In genomic region chr11:125902927-125903752, GRCh38 we compare ENCODE assay signal across 8 cellular contexts. TPM values are rescaled to one million over a fixed set of nuclear protein-coding genes. Genes with fewer than 3 reads are reported as not detected.
DNase-seq lines count a peak whose midpoint lies in the region; ATAC-seq, FAIRE-seq and TF ChIP-seq lines count a peak whose summit lies in the region.

PUS3 (minus strand) TSS chr11:125903206; CDS start chr11:125896284, 6,922 bp downstream.

- H3K4me3 ChIP-seq in psoas muscle: peak within 1 kb of the TSS; percentile 87

- peaks cover 5 to 14% of the 10 kb centered on the region in 2 donors for H3K36me3 ChIP-seq in psoas muscle (ENCODE audit: insufficient read depth in 1 of 2, low read depth in 1 of 2)

- ATAC-seq in GM18498 (IDR thresholded peaks at IDR 0.05; ENCODE audit: unreplicated experiment): peak; percentile 98
- peak; percentile 97 for ATAC-seq in HG02885 (IDR thresholded peaks at IDR 0.05; ENCODE audit: poor library complexity, unreplicated experiment)
- ATAC-seq in T-helper 17 cell: peak; percentile 93
- ATAC-seq in left ventricle myocardium superior: peak; percentile 98
- peak; percentile 93 to 100 (median 98) for ATAC-seq in psoas muscle

- peak within 1 kb of the TSS; percentile 94 for H3K4me3 Mint-ChIP-seq in T-helper 17 cell

- peaks cover 24% of the 10 kb centered on the region for H3K4me1 Mint-ChIP-seq in T-helper 17 cell

- WGBS in psoas muscle, 3 donors: 1 to 2% (median 2%) methylated on average over 31 of the region's 31 CpGs

- H3K9me3 ChIP-seq in T-helper 17 cell (ENCODE audit: control insufficient read depth, low read length, poor library complexity, severe bottlenecking): peaks cover 3% of the 10 kb centered on the region
- H3K9me3 ChIP-seq in psoas muscle: no peaks in the 10 kb centered on the region

- peaks cover 4 to 28% (median 7%) of the 10 kb centered on the region in 3 donors for H3K27me3 ChIP-seq in psoas muscle (ENCODE audit: insufficient read depth in 3 of 3, low read length in 2 of 3)

- H3K27me3 Mint-ChIP-seq in T-helper 17 cell: peaks cover 34% of the 10 kb centered on the region

- peaks cover 10% of the 10 kb centered on the region for H3K4me1 ChIP-seq in psoas muscle

- no peaks in the 10 kb centered on the region for H3K36me3 Mint-ChIP-seq in T-helper 17 cell (ENCODE audit: low read depth)

- intact Hi-C loops in left ventricle myocardium superior (cut with micrococcal nuclease) (no loop called here), psoas muscle (cut with DNase I) (no loop called here)

- H3K27ac Mint-ChIP-seq in T-helper 17 cell: peak within 1 kb of the TSS; percentile 89

- TF ChIP-seq CTCF in psoas muscle (IDR thresholded peaks at IDR 0.05): no peak

- peak; percentile 41 for DNase-seq in NCI-H1694 treated with DMSO at 0.1 percent for 48 hours (lab: John Stamatoyannopoulos, UW)
- peak; percentile 74 to 78 (median 76) for DNase-seq in T-helper 17 cell
- peak; percentile 35 to 94 (median 79) for DNase-seq in amygdala (lab: John Stamatoyannopoulos, UW)
- peak; percentile 95 for DNase-seq in left ventricle myocardium superior
- peak; percentile 94 to 96 for DNase-seq in psoas muscle
- DNase-seq in urothelium cell line (ENCODE audit: low spot score): peak; percentile 83

- no peak for FAIRE-seq in urothelium cell line (lab: Jason Lieb, UNC)

- peak within 1 kb of the TSS; percentile 90 for H3K27ac ChIP-seq in psoas muscle

RNA-seq across cellular contexts. Expression of gene PUS3, which starts in this region (rescaled TPM):
- total RNA-seq in T-helper 17 cell (1 to 10 TPM; 3.5 to 4.1 TPM), left ventricle myocardium superior (7.1 TPM), psoas muscle (10 to 100 TPM in 3 of 4 donors, 1 to 10 TPM in 1; 9.0 to 17.5 (median 16.5) TPM)
- 10 to 100 TPM; 15.0 to 17.5 (median 16.1) TPM for polyA plus RNA-seq in psoas muscle

Comparison
In these comparisons a context has a peak if more than half of its experiments do, and no peak if none do; other contexts are left out.
1. Peak in every context shown above with its lines: DNase-seq, ATAC-seq, H3K4me3 ChIP-seq and H3K27ac ChIP-seq.
2. DNase-seq: peak in every context shown above with its lines; median percentile 95 in left ventricle myocardium superior; 95 in psoas muscle; 83 in urothelium cell line; 79 in amygdala; 76 in T-helper 17 cell; 41 in NCI-H1694 treated with DMSO at 0.1 percent for 48 hours.